Comparison of ENCODE assay signal across 40 cellular contexts in genomic region chr19:31178833-31179470, GRCh38.
"Had no signal": no experiment of that assay in that cellular context is flagged by ENCODE, and none has a peak within 500 bp of the region (broad histone marks: within the 10 kb centered on the region; RNA-seq: fewer than 3 reads in every experiment).

No MANE protein-coding gene starts in this region.

- H3K9me3 Mint-ChIP-seq: activated CD4-positive, alpha-beta memory T cell treated with anti-CD3 and anti-CD28 coated beads for 36 hours; activated CD8-positive, alpha-beta T cell treated with anti-CD3 and anti-CD28 coated beads for 36 hours; activated naive CD4-positive, alpha-beta T cell treated with anti-CD3 and anti-CD28 coated beads for 36 hours; activated naive CD8-positive, alpha-beta T cell treated with anti-CD3 and anti-CD28 coated beads for 36 hours; activated T-cell treated with anti-CD3 and anti-CD28 coated beads, Interleukin-2, amount 50 U/mL, for 4 hours; T-helper 1 cell treated with Interleukin-12 subunit alpha and Interleukin-12 subunit beta and Interleukin-4 antibody, amounts not matched to agents 30 μg/mL and 1 μg/mL, for 36 hours; T-helper 2 cell treated with Interferon-gamma antibody and Interleukin-4, amounts not matched to agents 5 μg/mL and 100 μg/mL, for 36 hours had no signal

- FAIRE-seq: astrocyte, TTC549 had no signal

- H3K4me3 Mint-ChIP-seq: activated B cell treated with CpG ODN at 0.5 μM for 24 hours; activated CD4-positive, alpha-beta memory T cell treated with anti-CD3 and anti-CD28 coated beads for 36 hours; activated CD4-positive, alpha-beta T cell treated with anti-CD3 and anti-CD28 coated beads for 36 hours; activated CD8-positive, alpha-beta T cell treated with anti-CD3 and anti-CD28 coated beads for 36 hours; activated naive CD4-positive, alpha-beta T cell treated with anti-CD3 and anti-CD28 coated beads for 36 hours; activated naive CD8-positive, alpha-beta T cell treated with anti-CD3 and anti-CD28 coated beads for 36 hours; activated T-cell treated with anti-CD3 and anti-CD28 coated beads, Interleukin-2, amount 50 U/mL, for 4 hours; activated T-cell treated with anti-CD3 and anti-CD28 coated beads, Interleukin-2, amount 50 U/mL, for 72 hours; activated T-helper 1 cell treated with anti-CD3 and anti-CD28 coated beads, Interleukin-12 subunit alpha, Interleukin-12 subunit beta, Interleukin-2, Interleukin-4 antibody, amounts not matched to agents 30 ng/mL and 10 ng/mL and 1 ng/mL, durations not matched to agents 14 hours and 24 hours and 36 hours; activated T-helper 17 cell treated with anti-CD3 and anti-CD28 coated beads, Interleukin-2, amount 50 U/mL, for 72 hours; central memory CD8-positive, alpha-beta T cell; T-helper 1 cell treated with Interleukin-12 subunit alpha and Interleukin-12 subunit beta and Interleukin-4 antibody, amounts not matched to agents 30 μg/mL and 1 μg/mL, for 36 hours; T-helper 2 cell treated with Interferon-gamma antibody and Interleukin-4, amounts not matched to agents 5 μg/mL and 100 μg/mL, for 36 hours had no signal

- H3K27me3 ChIP-seq: adrenal gland, body of pancreas, brain microvascular endothelial cell, breast epithelium had no signal

- DNase-seq: activated B cell treated with CpG ODN at 0.5 μM for 24 hours; activated CD4-positive, alpha-beta memory T cell treated with anti-CD3 and anti-CD28 coated beads for 36 hours; activated CD4-positive, alpha-beta T cell treated with anti-CD3 and anti-CD28 coated beads for 36 hours; activated CD4-positive, alpha-beta T cell treated with anti-CD3 and anti-CD28 coated beads, Interleukin-2, amount 50 U/mL, for 1 hour; activated CD4-positive, alpha-beta T cell treated with anti-CD3 and anti-CD28 coated beads, Interleukin-2, amount 50 U/mL, for 4 hours; activated CD4-positive, CD25-positive, alpha-beta regulatory T cell treated with anti-CD3 and anti-CD28 coated beads, Interleukin-2, amount 50 U/mL, for 72 hours; activated CD8-positive, alpha-beta memory T cell treated with anti-CD3 and anti-CD28 coated beads, Interleukin-2, amount 50 U/mL, for 4 hours; activated CD8-positive, alpha-beta T cell treated with anti-CD3 and anti-CD28 coated beads for 36 hours; activated effector memory CD4-positive, alpha-beta T cell treated with anti-CD3 and anti-CD28 coated beads, Interleukin-2, amount 50 U/mL, for 16 hours; activated gamma-delta T cell treated with Interleukin-2 at 50 U/mL for 16 hours; activated naive CD4-positive, alpha-beta T cell; activated naive CD4-positive, alpha-beta T cell treated with anti-CD3 and anti-CD28 coated beads for 36 hours; activated naive CD4-positive, alpha-beta T cell treated with anti-CD3 and anti-CD28 coated beads, Interleukin-2, amount 50 U/mL, for 16 hours; activated naive CD8-positive, alpha-beta T cell treated with anti-CD3 and anti-CD28 coated beads for 36 hours; activated T-cell treated with anti-CD3 and anti-CD28 coated beads for 4 hours; activated T-cell treated with anti-CD3 and anti-CD28 coated beads, Interleukin-2, amount 50 U/mL, for 1 hour; activated T-cell treated with anti-CD3 and anti-CD28 coated beads, Interleukin-2, amount 50 U/mL, for 4 hours; activated T-cell treated with anti-CD3 and anti-CD28 coated beads, Interleukin-2, amount 50 U/mL, for 72 hours; adrenal gland; amniotic stem cell; aorta; body of pancreas; brain microvascular endothelial cell; caudate nucleus; cerebellar nuclear complex; SW 1271; T-helper 1 cell; T-helper 2 cell; T-helper 9 cell had no signal

- H3K36me3 Mint-ChIP-seq: activated CD4-positive, alpha-beta memory T cell treated with anti-CD3 and anti-CD28 coated beads for 36 hours; activated naive CD4-positive, alpha-beta T cell treated with anti-CD3 and anti-CD28 coated beads, Interleukin-2, amount 50 U/mL, for 72 hours; activated naive CD8-positive, alpha-beta T cell treated with anti-CD3 and anti-CD28 coated beads for 36 hours had no signal

- H3K4me1 Mint-ChIP-seq: activated B cell treated with CpG ODN at 0.5 μM for 24 hours; activated CD4-positive, alpha-beta T cell treated with anti-CD3 and anti-CD28 coated beads for 36 hours; activated naive CD8-positive, alpha-beta T cell treated with anti-CD3 and anti-CD28 coated beads for 36 hours; activated T-helper 17 cell treated with anti-CD3 and anti-CD28 coated beads, Interleukin-2, amount 50 U/mL, for 72 hours; central memory CD8-positive, alpha-beta T cell had no signal

- H3K27me3 Mint-ChIP-seq: activated B cell treated with CpG ODN at 0.5 μM for 24 hours had no signal

- H3K4me3 ChIP-seq: adrenal gland, body of pancreas, breast epithelium, cardiac muscle cell had no signal

- H3K9me3 ChIP-seq: adrenal gland, body of pancreas, breast epithelium had no signal

- H3K27ac Mint-ChIP-seq: activated B cell treated with CpG ODN at 0.5 μM for 24 hours; activated CD4-positive, alpha-beta memory T cell treated with anti-CD3 and anti-CD28 coated beads for 36 hours; activated CD4-positive, alpha-beta T cell treated with anti-CD3 and anti-CD28 coated beads for 36 hours; activated CD8-positive, alpha-beta T cell treated with anti-CD3 and anti-CD28 coated beads for 36 hours; activated naive CD4-positive, alpha-beta T cell treated with anti-CD3 and anti-CD28 coated beads for 36 hours; activated naive CD4-positive, alpha-beta T cell treated with anti-CD3 and anti-CD28 coated beads, Interleukin-2, amount 50 U/mL, for 72 hours; activated naive CD8-positive, alpha-beta T cell treated with anti-CD3 and anti-CD28 coated beads for 36 hours; activated T-cell treated with anti-CD3 and anti-CD28 coated beads, Interleukin-2, amount 50 U/mL, for 72 hours; activated T-helper 1 cell treated with anti-CD3 and anti-CD28 coated beads, Interleukin-12 subunit alpha, Interleukin-12 subunit beta, Interleukin-2, Interleukin-4 antibody, amounts not matched to agents 30 ng/mL and 10 ng/mL and 1 ng/mL, durations not matched to agents 14 hours and 24 hours and 36 hours; activated T-helper 17 cell treated with anti-CD3 and anti-CD28 coated beads, Interleukin-2, amount 50 U/mL, for 72 hours; T-helper 1 cell treated with Interleukin-12 subunit alpha and Interleukin-12 subunit beta and Interleukin-4 antibody, amounts not matched to agents 30 μg/mL and 1 μg/mL, for 36 hours; T-helper 2 cell treated with Interferon-gamma antibody and Interleukin-4, amounts not matched to agents 5 μg/mL and 100 μg/mL, for 36 hours had no signal

- H3K36me3 ChIP-seq: adrenal gland, brain microvascular endothelial cell, breast epithelium, cardiac muscle cell had no signal

- H3K27ac ChIP-seq: adrenal gland, body of pancreas, brain microvascular endothelial cell, breast epithelium, cardiac muscle cell, VCaP had no signal

- H3K4me1 ChIP-seq: adrenal gland, body of pancreas, breast epithelium had no signal
